In genomic region chr3:58254144-58254543, GRCh38 we compare ENCODE assay signal across 22 cellular contexts. TPM values are rescaled to one million over a fixed set of nuclear protein-coding genes. Genes with fewer than 3 reads are reported as not detected.
A peak's percentile ranks its signal among the peaks of the same experiment; 100 is the strongest.
DNase-seq lines count a peak whose midpoint lies in the region; ATAC-seq and TF ChIP-seq lines count a peak whose summit lies in the region.
"Had no signal": no experiment of that assay in that cellular context is flagged by ENCODE, and none has a peak within 500 bp of the region (broad histone marks: within the 10 kb centered on the region; RNA-seq: fewer than 3 reads in every experiment).

No MANE protein-coding gene starts in this region.

- TF ChIP-seq CTCF in neural crest cell (conservative IDR thresholded peaks at IDR 0.05) = no peak

- peak overlapping the region; percentile 5 for H3K27ac Mint-ChIP-seq in stimulated activated naive CD8-positive, alpha-beta T cell treated with anti-CD3 and anti-CD28 coated beads, Interleukin-15, Interleukin-2, amounts not matched to agents 100 ng/mL and 50 ng/mL, for 24 hours
- H3K27ac Mint-ChIP-seq in stimulated activated naive CD8-positive, alpha-beta T cell treated with anti-CD3 and anti-CD28 coated beads, Interleukin-15, amount 100 ng/mL, for 72 hours = no peak overlapping the region
- peak overlapping the region; percentile 45 for H3K27ac Mint-ChIP-seq in central memory CD8-positive, alpha-beta T cell (ENCODE audit: low read depth)
- H3K27ac Mint-ChIP-seq in neural crest cell (ENCODE audit: unreplicated experiment) = peak overlapping the region; percentile 59

- H3K9me3 Mint-ChIP-seq in stimulated activated naive CD8-positive, alpha-beta T cell treated with anti-CD3 and anti-CD28 coated beads, Interleukin-15, Interleukin-2, amounts not matched to agents 100 ng/mL and 50 ng/mL, for 24 hours = no peaks in the 10 kb centered on the region
- H3K9me3 Mint-ChIP-seq in stimulated activated naive CD8-positive, alpha-beta T cell treated with anti-CD3 and anti-CD28 coated beads, Interleukin-15, amount 100 ng/mL, for 72 hours = no peaks in the 10 kb centered on the region
- H3K9me3 Mint-ChIP-seq in central memory CD8-positive, alpha-beta T cell = no peaks in the 10 kb centered on the region
- no peaks in the 10 kb centered on the region for H3K9me3 Mint-ChIP-seq in neural crest cell
- H3K9me3 Mint-ChIP-seq: CD4-positive, alpha-beta memory T cell; IgD-negative memory B cell had no signal

- ATAC-seq in stimulated activated naive CD8-positive, alpha-beta T cell treated with anti-CD3 and anti-CD28 coated beads, Interleukin-15, amount 100 ng/mL, for 72 hours = no peak
- ATAC-seq in central memory CD8-positive, alpha-beta T cell (replicated peaks; ENCODE audit: extremely low read depth, poor library complexity, severe bottlenecking) = no peak
- ATAC-seq in GM18861 (IDR thresholded peaks at IDR 0.05; ENCODE audit: unreplicated experiment) = no peak

- H3K36me3 Mint-ChIP-seq in stimulated activated naive CD8-positive, alpha-beta T cell treated with anti-CD3 and anti-CD28 coated beads, Interleukin-15, Interleukin-2, amounts not matched to agents 100 ng/mL and 50 ng/mL, for 24 hours (ENCODE audit: low read depth) = peaks cover 13% of the 10 kb centered on the region
- peaks cover 2% of the 10 kb centered on the region for H3K36me3 Mint-ChIP-seq in central memory CD8-positive, alpha-beta T cell (ENCODE audit: insufficient read depth)
- peaks cover 5% of the 10 kb centered on the region for H3K36me3 Mint-ChIP-seq in neural crest cell (ENCODE audit: low read depth)

- H3K27me3 Mint-ChIP-seq in stimulated activated naive CD8-positive, alpha-beta T cell treated with anti-CD3 and anti-CD28 coated beads, Interleukin-15, Interleukin-2, amounts not matched to agents 100 ng/mL and 50 ng/mL, for 24 hours = no peaks in the 10 kb centered on the region
- H3K27me3 Mint-ChIP-seq in stimulated activated naive CD8-positive, alpha-beta T cell treated with anti-CD3 and anti-CD28 coated beads, Interleukin-15, amount 100 ng/mL, for 72 hours = no peaks in the 10 kb centered on the region
- no peaks in the 10 kb centered on the region for H3K27me3 Mint-ChIP-seq in central memory CD8-positive, alpha-beta T cell
- no peaks in the 10 kb centered on the region for H3K27me3 Mint-ChIP-seq in neural crest cell (ENCODE audit: low read depth)
- H3K27me3 Mint-ChIP-seq: CD4-positive, alpha-beta memory T cell; IgD-negative memory B cell had no signal

- peaks cover 19% of the 10 kb centered on the region for H3K4me1 Mint-ChIP-seq in stimulated activated naive CD8-positive, alpha-beta T cell treated with anti-CD3 and anti-CD28 coated beads, Interleukin-15, Interleukin-2, amounts not matched to agents 100 ng/mL and 50 ng/mL, for 24 hours (ENCODE audit: low read depth)
- H3K4me1 Mint-ChIP-seq in stimulated activated naive CD8-positive, alpha-beta T cell treated with anti-CD3 and anti-CD28 coated beads, Interleukin-15, amount 100 ng/mL, for 72 hours = peaks cover 12% of the 10 kb centered on the region
- peaks cover 14% of the 10 kb centered on the region for H3K4me1 Mint-ChIP-seq in central memory CD8-positive, alpha-beta T cell
- H3K4me1 Mint-ChIP-seq in neural crest cell = peaks cover 21% of the 10 kb centered on the region

- H3K4me3 Mint-ChIP-seq in stimulated activated naive CD8-positive, alpha-beta T cell treated with anti-CD3 and anti-CD28 coated beads, Interleukin-15, Interleukin-2, amounts not matched to agents 100 ng/mL and 50 ng/mL, for 24 hours = no peak overlapping the region
- H3K4me3 Mint-ChIP-seq in stimulated activated naive CD8-positive, alpha-beta T cell treated with anti-CD3 and anti-CD28 coated beads, Interleukin-15, amount 100 ng/mL, for 72 hours = no peak overlapping the region
- H3K4me3 Mint-ChIP-seq in central memory CD8-positive, alpha-beta T cell = no peak overlapping the region
- no peak overlapping the region for H3K4me3 Mint-ChIP-seq in neural crest cell
- H3K4me3 Mint-ChIP-seq: CD4-positive, alpha-beta memory T cell; IgD-negative memory B cell had no signal

- DNase-seq in stimulated activated naive CD8-positive, alpha-beta T cell treated with anti-CD3 and anti-CD28 coated beads, Interleukin-15, amount 100 ng/mL, for 72 hours = no peak
- no peak for DNase-seq in central memory CD8-positive, alpha-beta T cell (ENCODE audit: low spot score in 2 of 2)
- DNase-seq in neural crest cell (ENCODE audit: low read depth, low spot score) (no peak), H4 (ENCODE audit: low spot score) (no peak), NCI-H2171 (lab: John Stamatoyannopoulos, UW) (no peak), KG1 (lab: John Stamatoyannopoulos, UW) (no peak)
- DNase-seq: Caco-2; CD4-positive, alpha-beta memory T cell; DMS 273 treated with DMSO at 0.1 percent for 48 hours; DND-41; Karpas-422; NCI-H1436; NCI-H1930; NCI-H2227 treated with DMSO at 0.1 percent for 48 hours; NCI-H510A; NCI-H748 treated with DMSO at 0.1 percent for 48 hours; Peyer's patch; SJCRH30 had no signal

RNA-seq across cellular contexts. Expression of gene ABHD6, which starts 16.6 kb away (rescaled TPM):
- total RNA-seq in neural crest cell = 5.5 and 7.3 TPM in 2 replicates
- 7.8 and 10.8 TPM in 2 replicates for total RNA-seq in H4 (2014; rRNA removed; shearing (Covaris generic))

RNA-seq across cellular contexts. Expression of gene DNASE1L3, which starts 43.4 kb away (rescaled TPM):
- total RNA-seq in neural crest cell = not detected in 2 replicates
- total RNA-seq in H4 (2014; rRNA removed; shearing (Covaris generic)) = not detected in 2 replicates
- total RNA-seq: CD4-positive, alpha-beta memory T cell; MCF 10A; SJCRH30 had no signal

RNA-seq across cellular contexts. Expression of gene RPP14, which starts 51.9 kb away (rescaled TPM):
- 29.9 and 30.9 TPM in 2 replicates for total RNA-seq in neural crest cell
- 6.2 and 12.0 TPM in 2 replicates for total RNA-seq in H4 (2014; rRNA removed; shearing (Covaris generic))

RNA-seq across cellular contexts. Expression of gene HTD2, which starts 52.2 kb away (rescaled TPM):
- 10.9 and 11.3 TPM in 2 replicates for total RNA-seq in neural crest cell
- total RNA-seq in H4 (2014; rRNA removed; shearing (Covaris generic)) = 7.1 and 24.6 TPM in 2 replicates

Comparison
In these comparisons a context has a peak if more than half of its experiments do, and no peak if none do; other contexts are left out.
1. H3K27ac Mint-ChIP-seq: peak in stimulated activated naive CD8-positive, alpha-beta T cell treated with anti-CD3 and anti-CD28 coated beads, Interleukin-15, Interleukin-2, amounts not matched to agents 100 ng/mL and 50 ng/mL, for 24 hours (single experiment), central memory CD8-positive, alpha-beta T cell (single experiment) and neural crest cell (single experiment); none in stimulated activated naive CD8-positive, alpha-beta T cell treated with anti-CD3 and anti-CD28 coated beads, Interleukin-15, amount 100 ng/mL, for 72 hours (0 of 2).